ENCODE assay signal across 8 cellular contexts in the genomic region with DNA sequence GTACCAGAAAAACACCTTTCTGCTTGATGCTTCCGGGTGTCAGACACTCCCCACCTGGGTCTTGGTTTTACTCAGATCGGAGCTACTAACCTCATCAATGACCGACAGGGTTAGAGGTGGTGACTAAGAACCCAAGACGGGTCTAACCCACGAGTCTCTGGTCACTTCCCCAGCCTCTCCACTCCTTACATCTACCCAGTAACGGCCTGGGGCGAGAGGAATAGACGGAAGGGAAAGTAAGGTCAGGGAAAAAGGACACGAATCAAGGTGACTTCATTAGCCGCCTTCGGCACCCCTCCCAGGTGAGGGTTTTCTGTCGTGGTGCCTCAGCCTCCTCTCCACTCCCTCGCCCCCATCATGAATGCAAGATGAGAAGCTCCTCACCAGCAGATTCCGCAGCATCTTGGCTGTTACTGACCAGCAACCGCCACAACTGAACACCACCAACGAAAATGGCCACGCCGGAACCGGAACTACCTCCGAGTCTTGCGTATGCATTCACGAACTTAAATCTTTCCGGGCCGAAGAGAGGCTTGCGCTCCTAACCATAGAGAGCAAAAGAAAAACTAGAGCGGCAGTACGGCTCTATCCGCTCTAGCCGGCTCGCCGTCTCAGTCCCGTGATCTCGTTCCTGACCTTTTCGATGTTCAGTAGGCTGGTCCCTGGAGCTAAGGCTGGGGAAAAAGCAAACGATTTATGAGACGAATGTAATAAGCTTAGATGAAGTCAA. TPM values are rescaled to one million over a fixed set of nuclear protein-coding genes. Genes with fewer than 3 reads are reported as not detected.
DNase-seq lines count a peak whose midpoint lies in the region; ATAC-seq, FAIRE-seq and TF ChIP-seq lines count a peak whose summit lies in the region.

A gene with protein sequence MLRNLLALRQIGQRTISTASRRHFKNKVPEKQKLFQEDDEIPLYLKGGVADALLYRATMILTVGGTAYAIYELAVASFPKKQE (minus strand): TSS at position 469 of the 730 bp plus-strand sequence. CDS start 67 bp downstream, at position 402.

- H3K27ac Mint-ChIP-seq in astrocyte (ENCODE audit: unreplicated experiment), result peak within 1 kb of the TSS; percentile 99

- peak within 1 kb of the TSS; percentile 90 for H3K4me2 ChIP-seq in astrocyte (ENCODE audit: low read length)

- FAIRE-seq in astrocyte (lab: Jason Lieb, UNC), result peak; percentile 60

- intact Hi-C loops in right cardiac atrium (cut with DNase I) (no loop called here), uterus (cut with DNase I; ENCODE audit: low total_unique reads) (no loop called here)

- no peaks in the 10 kb centered on the region for H3K27me3 ChIP-seq in astrocyte (ENCODE audit: insufficient read depth, low read length)
- H3K27me3 ChIP-seq in right cardiac atrium (ENCODE audit: control insufficient read depth, insufficient read depth), result no peaks in the 10 kb centered on the region
- H3K27me3 ChIP-seq in uterus, result no peaks in the 10 kb centered on the region

- H3K4me1 Mint-ChIP-seq in astrocyte (ENCODE audit: low read depth, unreplicated experiment), result peaks cover 8% of the 10 kb centered on the region

- H3K4me1 ChIP-seq in astrocyte (ENCODE audit: insufficient read depth, low read length) (peaks cover 5% of the 10 kb centered on the region), right cardiac atrium (ENCODE audit: control insufficient read depth, insufficient read depth, low read length) (peaks cover 1% of the 10 kb centered on the region), uterus (no peaks in the 10 kb centered on the region)

- peak within 1 kb of the TSS; percentile 95 for H3K27ac ChIP-seq in astrocyte (ENCODE audit: low read depth, low read length)
- H3K27ac ChIP-seq in right cardiac atrium (ENCODE audit: low read length), result peak within 1 kb of the TSS; percentile 90
- peak within 1 kb of the TSS; percentile 91 to 92 for H3K27ac ChIP-seq in uterus

- H3K4me3 ChIP-seq in astrocyte (ENCODE audit: insufficient read depth, low read depth, low read length), result peak within 1 kb of the TSS; percentile 99
- H3K4me3 ChIP-seq in right cardiac atrium (ENCODE audit: low read length), result peak within 1 kb of the TSS; percentile 80
- peak within 1 kb of the TSS; percentile 69 to 77 for H3K4me3 ChIP-seq in uterus

- ATAC-seq in GM18505 (IDR thresholded peaks at IDR 0.05; ENCODE audit: unreplicated experiment) (peak; percentile 96), HG02973 (IDR thresholded peaks at IDR 0.05; ENCODE audit: unreplicated experiment) (peak; percentile 95), right cardiac atrium (peak; percentile 98 to 99)

- under 1% methylated on average over 36 of the region's 36 CpGs for WGBS in right cardiac atrium

- no peak for TF ChIP-seq CTCF in astrocyte (IDR thresholded peaks at IDR 0.05; ENCODE audit: insufficient read depth, low read depth, low read length)
- TF ChIP-seq CTCF in uterus (IDR thresholded peaks at IDR 0.05), result peak in 1 of 4 experiments; percentile 9

- H3K9me3 ChIP-seq in astrocyte (ENCODE audit: insufficient read depth, low read depth, low read length), result no peaks in the 10 kb centered on the region
- no peaks in the 10 kb centered on the region for H3K9me3 ChIP-seq in right cardiac atrium (ENCODE audit: control insufficient read depth, low read length)
- H3K9me3 ChIP-seq in uterus, result no peaks in the 10 kb centered on the region

- TF ChIP-seq POLR2A in GM18505 (IDR thresholded peaks at IDR 0.05; ENCODE audit: borderline replicate concordance, extremely low read depth, insufficient read depth, insufficient read length) (peak; percentile 94), uterus (IDR thresholded peaks at IDR 0.05) (peak; percentile 55 to 70)

- peak; percentile 95 for DNase-seq in NCI-H2029 (lab: John Stamatoyannopoulos, UW)
- peak; percentile 71 for DNase-seq in T-helper 22 cell (ENCODE audit: low read depth)
- peak; percentile 97 for DNase-seq in astrocyte (ENCODE audit: low read depth)
- peak; percentile 89 to 94 (median 92) for DNase-seq in right cardiac atrium
- DNase-seq in pulmonary artery endothelial cell (ENCODE audit: low read depth, low spot score), result peak; percentile 95
- peak; percentile 86 to 91 for DNase-seq in uterus

- no peaks in the 10 kb centered on the region for H3K9me3 Mint-ChIP-seq in astrocyte (ENCODE audit: unreplicated experiment)

- H3K27me3 Mint-ChIP-seq in astrocyte (ENCODE audit: low read depth, unreplicated experiment), result no peaks in the 10 kb centered on the region

- peaks cover 45% of the 10 kb centered on the region for H3K79me2 ChIP-seq in astrocyte (ENCODE audit: insufficient read depth, low read length)

- peak within 1 kb of the TSS; percentile 99 for H3K9ac ChIP-seq in astrocyte (ENCODE audit: low read length)

- H3K36me3 ChIP-seq in astrocyte (ENCODE audit: insufficient read depth, low read length), result peaks cover 9% of the 10 kb centered on the region
- H3K36me3 ChIP-seq in uterus, result no peaks in the 10 kb centered on the region

- H3K36me3 Mint-ChIP-seq in astrocyte (ENCODE audit: low read depth, unreplicated experiment), result peaks cover 9% of the 10 kb centered on the region

- H2AFZ ChIP-seq in astrocyte (ENCODE audit: low read depth, low read length), result peak within 1 kb of the TSS; percentile 79

- peak within 1 kb of the TSS; percentile 97 for H3K4me3 Mint-ChIP-seq in astrocyte (ENCODE audit: unreplicated experiment)

- peaks cover 15% of the 10 kb centered on the region for H4K20me1 ChIP-seq in astrocyte (ENCODE audit: insufficient read depth, low read length)

RNA-seq across cellular contexts. Expression of the gene that starts here (rescaled TPM):
- total RNA-seq in astrocyte (429 and 463 TPM in 2 replicates), right cardiac atrium (100 to 1,000 TPM; 763 to 921 (median 836) TPM), pulmonary artery endothelial cell (80.7 and 128 TPM in 2 replicates), uterus (1,000 to 10,000 TPM in 1 of 4 donors, 100 to 1,000 TPM in 2, 10 to 100 TPM in 1; 58.5 to 1,788 (median 211) TPM)
- 2,071 TPM for polyA plus RNA-seq in right cardiac atrium

Comparison
In these comparisons a context has a peak if more than half of its experiments do, and no peak if none do; other contexts are left out.
1. Peak in every context shown above with its lines: DNase-seq, ATAC-seq, H3K4me3 ChIP-seq and H3K27ac ChIP-seq.